9 cellular contexts compared by ENCODE assay signal in the genomic region with DNA sequence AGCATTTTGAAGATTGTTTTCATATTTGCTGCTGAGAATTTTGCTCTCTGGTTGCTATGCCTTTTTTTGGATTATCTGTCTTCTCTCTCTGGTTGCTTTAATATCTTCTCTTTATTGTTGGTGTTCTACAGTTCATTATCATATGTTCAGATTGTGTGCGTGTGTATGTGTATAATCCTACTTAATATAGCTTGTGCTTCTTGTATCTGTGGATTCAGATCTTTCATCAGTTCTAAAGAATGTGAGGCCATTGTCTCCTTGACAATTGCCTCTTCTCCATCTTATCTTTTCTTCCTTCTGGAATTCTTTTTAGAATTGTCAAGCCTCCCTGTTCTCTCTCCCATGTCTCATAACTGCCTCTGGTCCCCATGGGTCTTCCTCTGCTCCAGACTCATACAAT.
"Had no signal": no experiment of that assay in that cellular context is flagged by ENCODE, and none has a peak within 500 bp of the region (broad histone marks: within the 10 kb centered on the region; RNA-seq: fewer than 3 reads in every experiment).

No MANE protein-coding gene starts in this region.

- ATAC-seq: GM23338, HCT116 had no signal

- H3K27ac Mint-ChIP-seq: GM23338, H9, HFFc6 had no signal

- H3K4me3 Mint-ChIP-seq: GM23338, H9, HFFc6 had no signal

- H3K9me3 ChIP-seq: HAP-1 had no signal

- H3K27ac ChIP-seq: GM23248 had no signal

- DNase-seq: GM23248, GOT3, H7, H9, HCEC 1CT, HFFc6 had no signal

- H3K4me3 ChIP-seq: GM23248, GM23338, HAP-1 had no signal

- H3K4me1 Mint-ChIP-seq: GM23338, H9 had no signal

- H3K9ac ChIP-seq: GM23248 had no signal

- H3K36me3 ChIP-seq: HAP-1 had no signal

- H3K4me1 ChIP-seq: HAP-1 had no signal
